ENCODE assay signal across 7 cellular contexts in the genomic region with DNA sequence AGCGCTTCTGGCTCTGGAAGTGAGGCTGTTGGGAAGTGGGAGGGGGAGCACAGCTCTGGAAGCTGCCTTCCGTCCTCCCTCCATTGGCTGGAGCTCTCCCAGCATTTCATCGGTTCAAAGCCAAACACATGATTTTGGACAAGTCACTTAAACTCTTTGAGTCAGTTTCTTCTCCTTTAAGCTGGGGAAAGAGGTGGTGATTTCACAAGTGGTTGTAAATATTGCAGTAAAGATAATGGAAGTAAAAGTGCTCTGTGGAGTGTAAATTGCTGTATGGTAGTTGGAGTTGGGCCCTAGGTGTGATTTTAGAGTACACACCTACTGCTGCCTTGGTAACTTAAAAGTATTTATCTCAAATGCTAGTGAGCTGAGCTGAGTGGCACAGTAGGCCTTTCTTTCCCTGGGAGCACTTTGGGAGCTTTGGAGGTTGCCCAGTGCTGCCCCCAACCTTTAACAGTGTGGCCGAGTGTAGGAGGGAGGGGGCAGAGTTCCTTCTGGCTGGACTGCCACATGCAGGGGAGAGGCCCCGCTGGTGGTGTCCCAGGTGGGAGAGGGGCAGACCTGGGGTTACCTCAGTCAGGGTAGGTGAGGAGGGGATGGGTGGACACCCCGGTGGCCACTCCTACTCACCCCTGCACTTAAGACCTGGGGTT. TPM values are rescaled to one million over a fixed set of nuclear protein-coding genes. Genes with fewer than 3 reads are reported as not detected.
DNase-seq lines count a peak whose midpoint lies in the region; ATAC-seq and TF ChIP-seq lines count a peak whose summit lies in the region.

No MANE protein-coding gene starts in this region.

- intact Hi-C loops in mucosa of descending colon (cut with DNase I, micrococcal nuclease): no loop called here

- TF ChIP-seq CTCF in mucosa of descending colon (IDR thresholded peaks at IDR 0.05) (no peak), tibial nerve (IDR thresholded peaks at IDR 0.05) (no peak)

- peak overlapping the region; percentile 18 for H3K27ac ChIP-seq in epithelial cell of prostate
- peak overlapping the region; percentile 71 to 93 (median 80) for H3K27ac ChIP-seq in tibial nerve

- TF ChIP-seq POLR2A in tibial nerve (IDR thresholded peaks at IDR 0.05): no peak

- peaks cover 24% of the 10 kb centered on the region for H3K4me1 ChIP-seq in mucosa of descending colon (ENCODE audit: low read depth)
- H3K4me1 ChIP-seq in tibial nerve: peaks cover 0 to 93% (median 73%) of the 10 kb centered on the region in 4 donors

- H3K4me3 ChIP-seq in mucosa of descending colon: no peak overlapping the region
- H3K4me3 ChIP-seq in tibial nerve: no peak overlapping the region

- H3K36me3 ChIP-seq in mucosa of descending colon (ENCODE audit: low read depth) (no peaks in the 10 kb centered on the region), tibial nerve (no peaks in the 10 kb centered on the region)

- no peaks in the 10 kb centered on the region for H3K27me3 ChIP-seq in tibial nerve

- H3K9me3 ChIP-seq in mucosa of descending colon: no peaks in the 10 kb centered on the region
- H3K9me3 ChIP-seq in tibial nerve: no peaks in the 10 kb centered on the region

- ATAC-seq in mucosa of descending colon: peak; percentile 88
- no peak for ATAC-seq in HG02759 (IDR thresholded peaks at IDR 0.05; ENCODE audit: unreplicated experiment)

- DNase-seq in NOMO-1 treated with dmso at 0.1 percent for 144 hours (lab: John Stamatoyannopoulos, UW; ENCODE audit: unreplicated experiment): peak; percentile 14
- no peak for DNase-seq in epithelial cell of prostate (ENCODE audit: low read depth, low spot score)
- no peak for DNase-seq in mucosa of descending colon
- DNase-seq in tibial nerve (ENCODE audit: low spot score in 2 of 2): no peak
- DNase-seq in middle frontal gyrus (ENCODE audit: extremely low spot score, low spot score): no peak
- DNase-seq in NCI-H526 (lab: John Stamatoyannopoulos, UW): no peak

- 40 to 49% methylated on average over 6 of the region's 6 CpGs for WGBS in tibial nerve, 2 donors

- peak in 1 of 2 donors; percentile 31 for TF ChIP-seq EP300 in tibial nerve (IDR thresholded peaks at IDR 0.05)

RNA-seq across cellular contexts. Expression of a gene that starts 54.7 kb away (rescaled TPM):
- total RNA-seq in mucosa of descending colon (10 to 100 TPM; 50.4 to 84.1 (median 50.5) TPM), tibial nerve (10 to 100 TPM; 28.2 to 38.0 (median 31.7) TPM)
